In the genomic region with DNA sequence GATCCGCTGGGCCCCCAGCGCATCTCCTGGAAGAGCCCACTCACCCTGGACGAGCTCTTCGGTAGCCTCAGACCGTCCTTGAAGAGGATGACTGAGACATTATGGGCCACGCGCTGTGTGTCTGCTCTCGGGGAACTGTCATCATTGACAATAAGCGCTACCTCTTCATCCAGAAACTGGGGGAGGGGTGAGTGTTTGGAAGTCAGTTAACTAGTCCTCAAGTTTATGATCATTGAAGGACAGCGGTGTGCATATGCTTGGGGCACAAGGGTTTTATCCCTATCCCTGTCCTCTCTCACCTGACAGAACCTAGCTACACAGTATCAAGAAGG, we compare ENCODE assay signal across 9 cellular contexts. TPM values are rescaled to one million over a fixed set of nuclear protein-coding genes. Genes with fewer than 3 reads are reported as not detected.
DNase-seq lines count a peak whose midpoint lies in the region; ATAC-seq and TF ChIP-seq lines count a peak whose summit lies in the region.
"Had no signal": no experiment of that assay in that cellular context is flagged by ENCODE, and none has a peak within 500 bp of the region (broad histone marks: within the 10 kb centered on the region; RNA-seq: fewer than 3 reads in every experiment).

No MANE protein-coding gene starts in this region.

- ATAC-seq in naive thymus-derived CD4-positive, alpha-beta T cell: no peak
- ATAC-seq in HG03139 (IDR thresholded peaks at IDR 0.05; ENCODE audit: unreplicated experiment): no peak

- peak overlapping the region; percentile 82 to 100 (median 93) for H3K4me3 Mint-ChIP-seq in naive thymus-derived CD4-positive, alpha-beta T cell

- peaks cover 2 to 39% (median 28%) of the 10 kb centered on the region in 5 donors for H3K36me3 Mint-ChIP-seq in naive thymus-derived CD4-positive, alpha-beta T cell

- H3K9me3 ChIP-seq in BE2C (no peaks in the 10 kb centered on the region), Karpas-422 (ENCODE audit: low read length) (no peaks in the 10 kb centered on the region), colonic mucosa (no peaks in the 10 kb centered on the region)
- H3K9me3 ChIP-seq in naive thymus-derived CD4-positive, alpha-beta T cell (ENCODE audit: control insufficient read depth in 2 of 3, low read length in 3 of 3): no peaks in the 10 kb centered on the region

- CTCF ChIA-PET in naive thymus-derived CD4-positive, alpha-beta T cell (lab: Charles Lee): interaction anchor here (0.8 to 2.4 kb wide), 6 partner anchors 9 to 49 kb away, joined by 3 to 15 read pairs (median 4); partner anchors contain the start of genes TUBA4A and TUBA4B

- H3K4me1 ChIP-seq in BE2C (peaks cover 15% of the 10 kb centered on the region), Karpas-422 (ENCODE audit: low read length) (peaks cover 50% of the 10 kb centered on the region), colonic mucosa (peaks cover 34% of the 10 kb centered on the region)
- H3K4me1 ChIP-seq in naive thymus-derived CD4-positive, alpha-beta T cell (ENCODE audit: control insufficient read depth in 2 of 2, insufficient read depth in 2 of 2, low read length in 2 of 2): peaks cover 57 to 58% of the 10 kb centered on the region in 2 donors

- H3K4me1 Mint-ChIP-seq in naive thymus-derived CD4-positive, alpha-beta T cell: peaks cover 31 to 79% (median 65%) of the 10 kb centered on the region in 7 donors

- no peaks in the 10 kb centered on the region for H3K36me3 ChIP-seq in BE2C
- no peaks in the 10 kb centered on the region; the same call in 1 of the 2 replicates for H3K36me3 ChIP-seq in Karpas-422 (ENCODE audit: insufficient read depth, low read length)
- H3K36me3 ChIP-seq in colonic mucosa: no peaks in the 10 kb centered on the region
- H3K36me3 ChIP-seq in naive thymus-derived CD4-positive, alpha-beta T cell (ENCODE audit: control insufficient read depth in 2 of 3, insufficient read depth in 3 of 3, low read length in 3 of 3): peaks cover 11 to 22% (median 11%) of the 10 kb centered on the region in 3 experiments

- peak overlapping the region; percentile 95 for H3K4me3 ChIP-seq in BE2C (ENCODE audit: low read depth, low read length)
- peak overlapping the region; percentile 94 for H3K4me3 ChIP-seq in Karpas-422 (ENCODE audit: low read length)
- peak overlapping the region; percentile 73 for H3K4me3 ChIP-seq in colonic mucosa
- peak overlapping the region; percentile 92 for H3K4me3 ChIP-seq in naive thymus-derived CD4-positive, alpha-beta T cell (ENCODE audit: low read length)

- H3K27ac Mint-ChIP-seq in naive thymus-derived CD4-positive, alpha-beta T cell: peak overlapping the region; percentile 88 to 99 (median 97)

- TF ChIP-seq CTCF in BE2C (IDR thresholded peaks at IDR 0.05; ENCODE audit: low read depth, low read length): no peak
- TF ChIP-seq CTCF in colonic mucosa (IDR thresholded peaks at IDR 0.05): no peak

- H3K79me2 ChIP-seq in Karpas-422 (ENCODE audit: low read length): peaks cover 16% of the 10 kb centered on the region

- H3K9me2 ChIP-seq in Karpas-422 (replicated peaks; ENCODE audit: insufficient read depth, low read length): no peaks in the 10 kb centered on the region

- H3K4me2 ChIP-seq in Karpas-422 (ENCODE audit: low read depth, low read length, poor library complexity, severe bottlenecking): peak overlapping the region; percentile 96

- intact Hi-C loops in colonic mucosa (cut with DNase I): no loop called here
- intact Hi-C loops in naive thymus-derived CD4-positive, alpha-beta T cell (cut with micrococcal nuclease): loop anchor here (1.0 to 5.0 kb wide), 12 partner anchors 7 to 1029 kb away; partner anchors contain the start of genes ANKZF1 (in 2 of the 2), ATG9A (in 2 of the 2), STK11IP (in 2 of the 2) and TUBA4A (in 2 of the 2)

- peaks cover 0 to 2% (median 0%) of the 10 kb centered on the region in 5 donors for H3K27me3 Mint-ChIP-seq in naive thymus-derived CD4-positive, alpha-beta T cell

- POLR2A ChIA-PET in naive thymus-derived CD4-positive, alpha-beta T cell (lab: Charles Lee): interaction anchor here (0.5 to 21.0 kb wide), 14 partner anchors 4 to 679 kb away, joined by 3 to 575 read pairs (median 8); partner anchors contain the start of genes ABCB6, ANKZF1, ATG9A and CNPPD1

- H3K9me3 Mint-ChIP-seq in naive thymus-derived CD4-positive, alpha-beta T cell: peaks cover 0 to 9% (median 0%) of the 10 kb centered on the region in 11 donors

- H3K27me3 ChIP-seq in BE2C: no peaks in the 10 kb centered on the region
- H3K27me3 ChIP-seq in Karpas-422 (ENCODE audit: low read length): no peaks in the 10 kb centered on the region
- no peaks in the 10 kb centered on the region for H3K27me3 ChIP-seq in colonic mucosa
- H3K27me3 ChIP-seq in naive thymus-derived CD4-positive, alpha-beta T cell (ENCODE audit: control insufficient read depth in 2 of 2, insufficient read depth in 2 of 2, low read length in 2 of 2): no peaks in the 10 kb centered on the region

- 0 out of 2 replicates have a peak, but pooled peaks cover 5% of the 10 kb centered on the region for H4K20me1 ChIP-seq in Karpas-422 (ENCODE audit: insufficient read depth, low read depth, low read length)

- peak overlapping the region; percentile 94 for H3K9ac ChIP-seq in Karpas-422 (ENCODE audit: low read length)
- peak overlapping the region; percentile 86 to 99 for H3K9ac ChIP-seq in colonic mucosa (ENCODE audit: low read depth in 2 of 2, low read length in 2 of 2)

- H2AFZ ChIP-seq in Karpas-422 (ENCODE audit: low read length): no peak overlapping the region; the same call in 1 of the 2 replicates

- H3K27ac ChIP-seq in Karpas-422 (ENCODE audit: low read length): peak overlapping the region; percentile 54
- H3K27ac ChIP-seq in colonic mucosa: peak overlapping the region; percentile 88
- peak overlapping the region; percentile 89 for H3K27ac ChIP-seq in naive thymus-derived CD4-positive, alpha-beta T cell (ENCODE audit: low read depth, low read length)

- DNase-seq in BE2C: no peak
- no peak for DNase-seq in Karpas-422
- DNase-seq in colonic mucosa: peak; percentile 46
- peak in 3 of 9 donors; percentile 12 to 39 (median 18) for DNase-seq in naive thymus-derived CD4-positive, alpha-beta T cell
- no peak for DNase-seq in D341Med (ENCODE audit: low spot score)
- no peak for DNase-seq in GM19240 (ENCODE audit: insufficient read length, low spot score)
- DNase-seq in NCI-H2029 (lab: John Stamatoyannopoulos, UW): no peak

RNA-seq across cellular contexts. Expression of gene STK16, which starts 0.6 kb away (rescaled TPM):
- polyA plus RNA-seq in BE2C (2012; ENCODE audit: insufficient read depth, insufficient read length, low read depth): 130 TPM
- total RNA-seq in Karpas-422 (2014; rRNA removed; shearing (Covaris generic); ENCODE audit: low replicate concordance): 22.8 and 30.7 TPM in 2 replicates
- 10 to 100 TPM; 30.1 to 35.8 TPM for total RNA-seq in colonic mucosa
- 10 to 100 TPM; 17.4 to 35.0 (median 21.8) TPM for total RNA-seq in naive thymus-derived CD4-positive, alpha-beta T cell
- 10 to 100 TPM; 18.8 to 24.4 TPM for polyA plus RNA-seq in naive thymus-derived CD4-positive, alpha-beta T cell

RNA-seq across cellular contexts. Expression of gene GLB1L, which starts 0.6 kb away (rescaled TPM):
- polyA plus RNA-seq in BE2C (2012; ENCODE audit: insufficient read depth, insufficient read length, low read depth): 9.1 TPM
- 4.3 and 6.4 TPM in 2 replicates for total RNA-seq in Karpas-422 (2014; rRNA removed; shearing (Covaris generic); ENCODE audit: low replicate concordance)
- 1 to 10 TPM; 2.1 to 2.5 TPM for total RNA-seq in colonic mucosa
- total RNA-seq in naive thymus-derived CD4-positive, alpha-beta T cell: 1 to 10 TPM; 1.9 to 4.5 (median 2.7) TPM
- 1 to 10 TPM; 1.6 to 2.1 TPM for polyA plus RNA-seq in naive thymus-derived CD4-positive, alpha-beta T cell

RNA-seq across cellular contexts. Expression of gene TUBA4B, which starts 7.2 kb away (rescaled TPM):
- 0.37 TPM for polyA plus RNA-seq in BE2C (2012; ENCODE audit: insufficient read depth, insufficient read length, low read depth)
- total RNA-seq in Karpas-422 (2014; rRNA removed; shearing (Covaris generic); ENCODE audit: low replicate concordance): not detected in 2 replicates
- total RNA-seq in colonic mucosa: not detected
- total RNA-seq in naive thymus-derived CD4-positive, alpha-beta T cell: not detected
- not detected for polyA plus RNA-seq in naive thymus-derived CD4-positive, alpha-beta T cell
- total RNA-seq: dermis microvascular lymphatic vessel endothelial cell had no signal

RNA-seq across cellular contexts. Expression of gene TUBA4A, which starts 7.9 kb away (rescaled TPM):
- 24.7 TPM for polyA plus RNA-seq in BE2C (2012; ENCODE audit: insufficient read depth, insufficient read length, low read depth)
- 32.6 and 61.8 TPM in 2 replicates for total RNA-seq in Karpas-422 (2014; rRNA removed; shearing (Covaris generic); ENCODE audit: low replicate concordance)
- 100 to 1,000 TPM in 1 of 2 donors, 10 to 100 TPM in 1; 68.4 to 149 TPM for total RNA-seq in colonic mucosa
- total RNA-seq in naive thymus-derived CD4-positive, alpha-beta T cell: 100 to 1,000 TPM in 3 of 5 experiments, 10 to 100 TPM in 2; 82.9 to 260 (median 183) TPM
- polyA plus RNA-seq in naive thymus-derived CD4-positive, alpha-beta T cell: 100 to 1,000 TPM; 145 to 336 TPM

RNA-seq across cellular contexts. Expression of gene ANKZF1, which starts 16.3 kb away (rescaled TPM):
- 67.7 TPM for polyA plus RNA-seq in BE2C (2012; ENCODE audit: insufficient read depth, insufficient read length, low read depth)
- 159 and 230 TPM in 2 replicates for total RNA-seq in Karpas-422 (2014; rRNA removed; shearing (Covaris generic); ENCODE audit: low replicate concordance)
- total RNA-seq in colonic mucosa: 10 to 100 TPM; 56.7 to 67.1 TPM
- total RNA-seq in naive thymus-derived CD4-positive, alpha-beta T cell: 100 to 1,000 TPM; 117 to 287 (median 169) TPM
- 10 to 100 TPM; 29.7 to 61.4 TPM for polyA plus RNA-seq in naive thymus-derived CD4-positive, alpha-beta T cell
